In genomic region chr6:158567871-158568401, GRCh38 we compare ENCODE assay signal across 15 cellular contexts. TPM values are rescaled to one million over a fixed set of nuclear protein-coding genes. Genes with fewer than 3 reads are reported as not detected.
DNase-seq lines count a peak whose midpoint lies in the region; ATAC-seq and TF ChIP-seq lines count a peak whose summit lies in the region.
"Had no signal": no experiment of that assay in that cellular context is flagged by ENCODE, and none has a peak within 500 bp of the region (broad histone marks: within the 10 kb centered on the region; RNA-seq: fewer than 3 reads in every experiment).

No MANE protein-coding gene starts in this region.

- H3K9ac ChIP-seq in BLaER1: peak overlapping the region; percentile 52; the same call in 1 of the 2 replicates
- H3K9ac ChIP-seq in H9 (ENCODE audit: extremely low read depth, insufficient read length, low read length): no peak overlapping the region

- peaks cover 70% of the 10 kb centered on the region for H4K20me1 ChIP-seq in BLaER1
- H4K20me1 ChIP-seq in H9 (ENCODE audit: control insufficient read depth, insufficient read depth, insufficient read length): no peaks in the 10 kb centered on the region

- H3K9me3 Mint-ChIP-seq in H9 (no peaks in the 10 kb centered on the region), immature natural killer cell (no peaks in the 10 kb centered on the region)
- no peaks in the 10 kb centered on the region for H3K9me3 Mint-ChIP-seq in activated naive CD8-positive, alpha-beta T cell treated with anti-CD3 and anti-CD28 coated beads for 36 hours

- TF ChIP-seq CTCF in H9 (conservative IDR thresholded peaks at IDR 0.05): no peak

- H3K14ac ChIP-seq in H9 (ENCODE audit: insufficient read depth, low read length): no peak overlapping the region

- H3K23ac ChIP-seq in H9 (ENCODE audit: insufficient read length, low read depth, low read length): no peak overlapping the region

- H3K36me3 Mint-ChIP-seq in H9 (ENCODE audit: insufficient read depth in 1 of 3, low read depth in 3 of 3): peaks cover 5 to 10% (median 8%) of the 10 kb centered on the region in 3 experiments; a peak in 5 of 7 replicates
- peaks cover 38% of the 10 kb centered on the region for H3K36me3 Mint-ChIP-seq in activated naive CD8-positive, alpha-beta T cell treated with anti-CD3 and anti-CD28 coated beads for 36 hours
- peaks cover 5 to 12% (median 6%) of the 10 kb centered on the region in 3 donors for H3K36me3 Mint-ChIP-seq in immature natural killer cell

- no peak overlapping the region for H3K4ac ChIP-seq in H9 (ENCODE audit: low read depth, low read length)

- H4K5ac ChIP-seq in H9 (ENCODE audit: insufficient read length, low read depth, low read length): no peak overlapping the region

- no peaks in the 10 kb centered on the region for H3K9me3 ChIP-seq in BLaER1
- H3K9me3 ChIP-seq in H9 (ENCODE audit: control insufficient read depth, low read depth, low read length): no peaks in the 10 kb centered on the region
- H3K9me3 ChIP-seq: adrenal gland, SJCRH30 had no signal

- no peak overlapping the region for H2AK5ac ChIP-seq in H9 (ENCODE audit: insufficient read length, low read length)

- no peak for ATAC-seq in GM21717 (IDR thresholded peaks at IDR 0.05; ENCODE audit: unreplicated experiment)
- ATAC-seq in HG03460 (IDR thresholded peaks at IDR 0.05; ENCODE audit: unreplicated experiment): no peak
- ATAC-seq: right cardiac atrium had no signal

- H3K4me3 Mint-ChIP-seq in H9 (peak overlapping the region in 1 of 2 experiments; percentile 21; a peak in 1 of 5 replicates), immature natural killer cell (peak overlapping the region; percentile 80 to 85 (median 83))
- H3K4me3 Mint-ChIP-seq in activated naive CD8-positive, alpha-beta T cell treated with anti-CD3 and anti-CD28 coated beads for 36 hours: peak overlapping the region; percentile 33

- DNase-seq in H9: no peak
- no peak for DNase-seq in activated naive CD8-positive, alpha-beta T cell treated with anti-CD3 and anti-CD28 coated beads for 36 hours
- peak in 1 of 3 donors; percentile 17 for DNase-seq in immature natural killer cell
- DNase-seq in DMS79 treated with DMSO at 0.1 percent for 48 hours (lab: John Stamatoyannopoulos, UW): no peak
- no peak for DNase-seq in NCI-H510A treated with DMSO at 0.1 percent for 48 hours (lab: John Stamatoyannopoulos, UW)
- DNase-seq: activated CD4-positive, CD25-positive, alpha-beta regulatory T cell treated with anti-CD3 and anti-CD28 coated beads, Interleukin-2, amount 50 U/mL, for 72 hours; adrenal gland; dermis blood vessel endothelial cell; NCI-H2081 treated with DMSO at 0.1 percent for 48 hours; NK-92 treated with Interleukin-12 subunit alpha and Interleukin-12 subunit beta, amount 100 ng/mL, for 24 hours; right cardiac atrium; SJCRH30 had no signal

- peak overlapping the region; percentile 87 for H3K4me2 ChIP-seq in BLaER1
- H3K4me2 ChIP-seq in H9 (ENCODE audit: insufficient read depth, insufficient read length, low read length): no peak overlapping the region

- no peaks in the 10 kb centered on the region for H3K23me2 ChIP-seq in H9 (ENCODE audit: insufficient read length, low read depth, low read length, poor library complexity, severe bottlenecking)

- peaks cover 2% of the 10 kb centered on the region; the same call in 1 of the 2 replicates for H3K36me3 ChIP-seq in BLaER1
- H3K36me3 ChIP-seq: adrenal gland had no signal

- WGBS in H9 (ENCODE audit: extremely low coverage, insufficient read length, low lambda C conversion rate): no CpG with 5 or more reads among the region's 12 CpGs

- H3K18ac ChIP-seq in H9 (ENCODE audit: insufficient read length, low read depth, low read length): no peak overlapping the region

- H2BK5ac ChIP-seq in H9 (ENCODE audit: insufficient read length, low read length): no peak overlapping the region

- peaks cover 3% of the 10 kb centered on the region for H3K79me1 ChIP-seq in H9 (ENCODE audit: insufficient read depth, low read depth, low read length, poor library complexity, severe bottlenecking)

- H3K27ac Mint-ChIP-seq in H9 (peak overlapping the region; percentile 7 to 45 (median 18); a peak in 3 of 7 replicates), immature natural killer cell (peak overlapping the region; percentile 91 to 97 (median 95))
- H3K27ac Mint-ChIP-seq in activated naive CD8-positive, alpha-beta T cell treated with anti-CD3 and anti-CD28 coated beads for 36 hours: peak overlapping the region; percentile 67

- no peaks in the 10 kb centered on the region for H3K27me3 ChIP-seq in BLaER1
- no peaks in the 10 kb centered on the region for H3K27me3 ChIP-seq in H9 (ENCODE audit: insufficient read depth, low read length)
- H3K27me3 ChIP-seq: adrenal gland, SJCRH30 had no signal

- no peak overlapping the region for H2BK120ac ChIP-seq in H9 (ENCODE audit: low read depth, low read length, poor library complexity, severe bottlenecking)

- H3K4me1 Mint-ChIP-seq in H9 (peaks cover 26 to 39% of the 10 kb centered on the region in 2 experiments), immature natural killer cell (peaks cover 92 to 93% of the 10 kb centered on the region in 2 donors)
- H3K4me1 Mint-ChIP-seq in activated naive CD8-positive, alpha-beta T cell treated with anti-CD3 and anti-CD28 coated beads for 36 hours: peaks cover 56% of the 10 kb centered on the region

- H3K4me1 ChIP-seq in BLaER1 (peaks cover 77% of the 10 kb centered on the region), H9 (ENCODE audit: insufficient read depth, low read length) (no peaks in the 10 kb centered on the region; the same call in 1 of the 2 replicates)
- H3K4me1 ChIP-seq: SJCRH30 had no signal

- H3K27ac ChIP-seq in BLaER1 (peak overlapping the region; percentile 51), H9 (ENCODE audit: insufficient read length, low read depth, low read length) (no peak overlapping the region)
- H3K27ac ChIP-seq: adrenal gland, SJCRH30 had no signal

- H3K27me3 Mint-ChIP-seq in H9 (ENCODE audit: low read depth): no peaks in the 10 kb centered on the region
- no peaks in the 10 kb centered on the region for H3K27me3 Mint-ChIP-seq in activated naive CD8-positive, alpha-beta T cell treated with anti-CD3 and anti-CD28 coated beads for 36 hours
- peaks cover 7 to 18% (median 15%) of the 10 kb centered on the region in 3 donors for H3K27me3 Mint-ChIP-seq in immature natural killer cell (ENCODE audit: low read depth in 3 of 3)

- no peak overlapping the region for H2BK15ac ChIP-seq in H9 (ENCODE audit: low read depth, low read length)

- no peak overlapping the region for H4K91ac ChIP-seq in H9 (ENCODE audit: insufficient read length, low read depth, low read length)

- H2BK20ac ChIP-seq in H9 (ENCODE audit: low read depth, low read length, poor library complexity, severe bottlenecking): no peak overlapping the region

- H2BK12ac ChIP-seq in H9 (ENCODE audit: insufficient read length, low read depth, low read length): no peak overlapping the region

- no peak overlapping the region for H3T11ph ChIP-seq in H9 (ENCODE audit: low read length)

- no peak overlapping the region for H3K4me3 ChIP-seq in BLaER1
- H3K4me3 ChIP-seq: adrenal gland, SJCRH30 had no signal

- no peak overlapping the region for H3K56ac ChIP-seq in H9 (ENCODE audit: insufficient read length, low read depth, low read length)

- H3K79me2 ChIP-seq in H9 (ENCODE audit: insufficient read depth, low read length): peaks cover 20% of the 10 kb centered on the region; the same call in 1 of the 2 replicates

- no peak overlapping the region for H2AFZ ChIP-seq in H9 (ENCODE audit: low read length)

- H4K8ac ChIP-seq in H9 (replicated peaks; ENCODE audit: insufficient read length, low read depth, low read length): no peak overlapping the region

RNA-seq across cellular contexts. Expression of gene TMEM181, which starts 8.0 kb away (rescaled TPM):
- 23.7 and 24.4 TPM in 2 replicates for total RNA-seq in H9 (2021)
- total RNA-seq in activated naive CD8-positive, alpha-beta T cell treated with anti-CD3 and anti-CD28 coated beads for 36 hours: 10 to 100 TPM; 10.1 to 10.5 TPM
- polyA plus RNA-seq in immature natural killer cell: 10 to 100 TPM in 2 of 3 donors, 1 to 10 TPM in 1; 4.3 to 14.8 (median 10.1) TPM

Comparison
In these comparisons a context has a peak if more than half of its experiments do, and no peak if none do; other contexts are left out.
1. H3K27ac Mint-ChIP-seq: peak in every context shown above with its lines; median percentile 95 in immature natural killer cell; 67 in activated naive CD8-positive, alpha-beta T cell treated with anti-CD3 and anti-CD28 coated beads for 36 hours; 18 in H9.